ENCODE assay signal across 25 cellular contexts in the genomic region with DNA sequence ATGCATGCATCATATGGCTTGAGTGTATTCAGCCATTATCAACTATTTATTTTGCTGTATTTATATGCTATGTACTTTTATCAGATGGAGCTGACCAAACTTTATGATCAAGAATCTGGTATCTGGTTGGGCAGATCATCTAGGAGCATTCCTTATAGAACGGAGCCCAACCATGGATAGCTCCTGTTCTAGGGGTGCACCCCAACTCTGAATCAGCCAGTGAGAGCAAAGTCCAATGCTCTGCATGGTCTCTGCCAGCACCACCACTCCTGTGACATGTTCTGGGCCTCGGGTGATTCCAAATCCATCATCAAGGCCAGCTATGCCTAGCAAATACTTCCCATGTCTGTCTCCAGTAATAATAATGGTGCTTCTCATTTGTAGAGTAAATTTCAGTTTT.
DNase-seq lines count a peak whose midpoint lies in the region; ATAC-seq and TF ChIP-seq lines count a peak whose summit lies in the region.
"Had no signal": no experiment of that assay in that cellular context is flagged by ENCODE, and none has a peak within 500 bp of the region (broad histone marks: within the 10 kb centered on the region; RNA-seq: fewer than 3 reads in every experiment).

No MANE protein-coding gene starts in this region.

- peaks cover 33% of the 10 kb centered on the region for H3K9me3 Mint-ChIP-seq in HFFc6

- H3K9ac ChIP-seq in mammary epithelial cell (ENCODE audit: insufficient read depth, low read length) = no peak overlapping the region

- peak overlapping the region; percentile 43; the same call in 1 of the 2 replicates for H3K4me3 ChIP-seq in ACC112 (ENCODE audit: low read depth, low read length)
- H3K4me3 ChIP-seq in mammary epithelial cell (replicated peaks in 1 of 3; ENCODE audit: insufficient read depth in 1 of 3, low read depth in 2 of 3, low read length in 3 of 3) = no peak overlapping the region
- H3K4me3 ChIP-seq in osteoblast (ENCODE audit: insufficient read depth, low read length) = no peak overlapping the region
- no peak overlapping the region for H3K4me3 ChIP-seq in tibial nerve
- H3K4me3 ChIP-seq: GM12878, Peyer's patch, SK-N-MC had no signal

- peaks cover 14% of the 10 kb centered on the region; the same call in 1 of the 2 replicates for H3K4me1 Mint-ChIP-seq in HFFc6 (ENCODE audit: low read depth)
- H3K4me1 Mint-ChIP-seq: CD4-positive, CD25-positive, alpha-beta regulatory T cell had no signal

- POLR2A ChIA-PET in HEK293T (lab: Yijun Ruan, JAX) = no interaction called here

- H3K9me3 ChIP-seq in mammary epithelial cell (replicated peaks; ENCODE audit: insufficient read depth, low read length) = no peaks in the 10 kb centered on the region
- H3K9me3 ChIP-seq in osteoblast (ENCODE audit: low read depth, low read length) = no peaks in the 10 kb centered on the region
- H3K9me3 ChIP-seq in tibial nerve = no peaks in the 10 kb centered on the region
- H3K9me3 ChIP-seq: BE2C, Caco-2, Peyer's patch had no signal

- no peak overlapping the region for H3K27ac Mint-ChIP-seq in HFFc6
- H3K27ac Mint-ChIP-seq: CD4-positive, CD25-positive, alpha-beta regulatory T cell had no signal

- H3K27ac ChIP-seq in ACC112 (ENCODE audit: low read depth, low read length) = peak overlapping the region; percentile 82
- peak overlapping the region; percentile 53 for H3K27ac ChIP-seq in mammary epithelial cell (ENCODE audit: insufficient read depth, low read depth, low read length)
- peak overlapping the region; percentile 78 for H3K27ac ChIP-seq in osteoblast (ENCODE audit: low read depth, low read length)
- no peak overlapping the region for H3K27ac ChIP-seq in tibial nerve
- H3K27ac ChIP-seq: Peyer's patch, SK-N-MC had no signal

- no peak for TF ChIP-seq POLR2A in tibial nerve (IDR thresholded peaks at IDR 0.05)

- BruUV-seq in mammary epithelial cell (replicated peaks; lab: Mats Ljungman, UMichigan) = no TSS peak

- TF ChIP-seq EP300 in tibial nerve (IDR thresholded peaks at IDR 0.05) = no peak

- H3K27me3 Mint-ChIP-seq in HFFc6 (ENCODE audit: insufficient read depth) = 0 out of 2 replicates have a peak, but pooled peaks cover 2% of the 10 kb centered on the region
- H3K27me3 Mint-ChIP-seq: CD4-positive, CD25-positive, alpha-beta regulatory T cell had no signal

- intact Hi-C loops in mammary epithelial cell (cut with micrococcal nuclease) = loop anchor here (2.0 kb wide), 1 partner anchor 38 kb away; no protein-coding TSS in a partner anchor

- H3K27me3 ChIP-seq in ACC112 (ENCODE audit: insufficient read depth, low read length) = no peaks in the 10 kb centered on the region
- H3K27me3 ChIP-seq in mammary epithelial cell (ENCODE audit: insufficient read depth, low read length) = no peaks in the 10 kb centered on the region
- H3K27me3 ChIP-seq in osteoblast (ENCODE audit: insufficient read depth, low read length) = no peaks in the 10 kb centered on the region
- H3K27me3 ChIP-seq in tibial nerve = no peaks in the 10 kb centered on the region
- H3K27me3 ChIP-seq: BE2C, Peyer's patch had no signal

- H3K79me2 ChIP-seq in ACC112 (ENCODE audit: control insufficient read depth, insufficient read depth, low read length, unreplicated experiment) = no peaks in the 10 kb centered on the region
- H3K79me2 ChIP-seq in mammary epithelial cell (ENCODE audit: insufficient read depth, low read length) = no peaks in the 10 kb centered on the region
- no peaks in the 10 kb centered on the region for H3K79me2 ChIP-seq in osteoblast (ENCODE audit: insufficient read depth, low read length)

- in situ Hi-C loops in mammary epithelial cell (cut with MboI; ENCODE audit: low sequenced_read_pairs in 2 of 2) = no loop called here

- CTCF ChIA-PET in mammary epithelial cell (lab: Charles Lee; ENCODE audit: low non-redundant PET) = interaction anchor here (0.8 to 1.2 kb wide), 2 partner anchors 22 to 81 kb away, joined by 3 read pairs; no protein-coding TSS in a partner anchor
- CTCF ChIA-PET in HEK293T (lab: Yijun Ruan, JAX) = no interaction called here

- H3K4me3 Mint-ChIP-seq in HFFc6 = no peak overlapping the region
- H3K4me3 Mint-ChIP-seq: CD4-positive, CD25-positive, alpha-beta regulatory T cell had no signal

- WGBS in mammary epithelial cell (ENCODE audit: low coverage, missing lambda C conversion rate) = 100% methylated on average over 2 of the region's 2 CpGs
- 81 to 87% methylated on average over 2 of the region's 2 CpGs for WGBS in tibial nerve, 2 donors

- no peak for ATAC-seq in HG02642 (IDR thresholded peaks at IDR 0.05; ENCODE audit: poor library complexity, unreplicated experiment)
- ATAC-seq: GM12878 had no signal

- DNase-seq in HFFc6 (peak; percentile 24), mammary epithelial cell (no peak), osteoblast (ENCODE audit: insufficient read length, low spot score, missing footprints) (peak; percentile 11), D341Med (ENCODE audit: low spot score) (no peak), HEK293T (ENCODE audit: extremely low spot score) (no peak), tibial nerve (ENCODE audit: low spot score in 2 of 2) (no peak)
- DNase-seq: 8988T; BE2C; Caco-2; CD4-positive, CD25-positive, alpha-beta regulatory T cell; IMR-90; Karpas-422; MM.1S; NCI-H1092 treated with DMSO at 0.1 percent for 48 hours; NCI-H146; NCI-H2081; NCI-H510A; NCI-H748 treated with DMSO at 0.1 percent for 48 hours; NK-92 treated with Interleukin-12 subunit alpha and Interleukin-12 subunit beta, amount 100 ng/mL, for 24 hours; Peyer's patch; Right ventricle myocardium superior had no signal

- no peaks in the 10 kb centered on the region for H4K20me1 ChIP-seq in mammary epithelial cell (ENCODE audit: insufficient read depth, low read length)
- no peaks in the 10 kb centered on the region for H4K20me1 ChIP-seq in osteoblast (ENCODE audit: insufficient read depth, low read length)

- H3K36me3 Mint-ChIP-seq in HFFc6 (ENCODE audit: low read depth) = no peaks in the 10 kb centered on the region
- H3K36me3 Mint-ChIP-seq: CD4-positive, CD25-positive, alpha-beta regulatory T cell had no signal

- no peak overlapping the region for H2AFZ ChIP-seq in ACC112 (ENCODE audit: low read length, unreplicated experiment)
- H2AFZ ChIP-seq in mammary epithelial cell (ENCODE audit: low read depth, low read length) = no peak overlapping the region
- H2AFZ ChIP-seq in osteoblast (ENCODE audit: low read length) = no peak overlapping the region

- H3K36me3 ChIP-seq in ACC112 (ENCODE audit: insufficient read depth, low read length) (no peaks in the 10 kb centered on the region), mammary epithelial cell (ENCODE audit: insufficient read depth, low read length) (no peaks in the 10 kb centered on the region), osteoblast (ENCODE audit: insufficient read depth, low read length) (no peaks in the 10 kb centered on the region), tibial nerve (no peaks in the 10 kb centered on the region)
- H3K36me3 ChIP-seq: BE2C, Peyer's patch had no signal

- no peak for TF ChIP-seq CTCF in HFFc6 (IDR thresholded peaks at IDR 0.05)
- no peak for TF ChIP-seq CTCF in mammary epithelial cell (conservative IDR thresholded peaks at IDR 0.05 in 1 of 2, IDR thresholded peaks at IDR 0.05 in 1 of 2; ENCODE audit: extremely low read depth in 1 of 2, insufficient read depth in 1 of 2, low read depth in 1 of 2, low read length in 2 of 2)
- TF ChIP-seq CTCF in osteoblast (IDR thresholded peaks at IDR 0.05; ENCODE audit: extremely low read depth, low read depth, low read length) = no peak
- TF ChIP-seq CTCF in tibial nerve (IDR thresholded peaks at IDR 0.05) = no peak

- H3K4me2 ChIP-seq in mammary epithelial cell (ENCODE audit: insufficient read depth, low read depth, low read length) (peak overlapping the region; percentile 27), osteoblast (ENCODE audit: insufficient read depth, low read length) (peak overlapping the region; percentile 47)

- dilution Hi-C loops in mammary epithelial cell (cut with HindIII; ENCODE audit: low sequenced_read_pairs) = no loop called here

- peaks cover 30% of the 10 kb centered on the region for H3K4me1 ChIP-seq in ACC112 (ENCODE audit: control insufficient read depth, insufficient read depth, low read length, unreplicated experiment)
- peaks cover 30% of the 10 kb centered on the region for H3K4me1 ChIP-seq in mammary epithelial cell (ENCODE audit: insufficient read depth, low read length)
- peaks cover 29% of the 10 kb centered on the region for H3K4me1 ChIP-seq in osteoblast (ENCODE audit: insufficient read depth, low read length)
- peaks cover 0 to 11% (median 0%) of the 10 kb centered on the region in 4 donors for H3K4me1 ChIP-seq in tibial nerve
- H3K4me1 ChIP-seq: BE2C, Caco-2, Peyer's patch had no signal

TF ChIP-seq in HEK293T, 16 proteins besides CTCF, POLR2A, EP300 and RAD21:
- TF ChIP-seq HDGF (IDR thresholded peaks at IDR 0.05; ENCODE audit: borderline replicate concordance) (no peak), ZNF384 (IDR thresholded peaks at IDR 0.05) (no peak), BHLHE40 (IDR thresholded peaks at IDR 0.05; ENCODE audit: borderline replicate concordance) (no peak), ARNT (IDR thresholded peaks at IDR 0.05) (no peak), CTBP1 (IDR thresholded peaks at IDR 0.05; ENCODE audit: borderline replicate concordance) (no peak), LEF1 (IDR thresholded peaks at IDR 0.05; ENCODE audit: borderline replicate concordance) (no peak), ELF4 (IDR thresholded peaks at IDR 0.05) (no peak), SUZ12 (IDR thresholded peaks at IDR 0.05) (no peak), FOXM1 (IDR thresholded peaks at IDR 0.05; ENCODE audit: borderline replicate concordance) (no peak), SP1 (IDR thresholded peaks at IDR 0.05) (no peak), FOXA1 (IDR thresholded peaks at IDR 0.05) (no peak), NFRKB (IDR thresholded peaks at IDR 0.05) (no peak), L3MBTL2 (conservative IDR thresholded peaks at IDR 0.05) (no peak), FOXK2 (IDR thresholded peaks at IDR 0.05) (no peak), TARDBP (IDR thresholded peaks at IDR 0.05) (no peak)
- TF ChIP-seq, protein P1, sequence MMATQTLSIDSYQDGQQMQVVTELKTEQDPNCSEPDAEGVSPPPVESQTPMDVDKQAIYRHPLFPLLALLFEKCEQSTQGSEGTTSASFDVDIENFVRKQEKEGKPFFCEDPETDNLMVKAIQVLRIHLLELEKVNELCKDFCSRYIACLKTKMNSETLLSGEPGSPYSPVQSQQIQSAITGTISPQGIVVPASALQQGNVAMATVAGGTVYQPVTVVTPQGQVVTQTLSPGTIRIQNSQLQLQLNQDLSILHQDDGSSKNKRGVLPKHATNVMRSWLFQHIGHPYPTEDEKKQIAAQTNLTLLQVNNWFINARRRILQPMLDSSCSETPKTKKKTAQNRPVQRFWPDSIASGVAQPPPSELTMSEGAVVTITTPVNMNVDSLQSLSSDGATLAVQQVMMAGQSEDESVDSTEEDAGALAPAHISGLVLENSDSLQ (IDR thresholded peaks at IDR 0.05) = no peak
TF ChIP-seq in HEK293T: peak in this region for 0.

Comparison
In these comparisons a context has a peak if more than half of its experiments do, and no peak if none do; other contexts are left out.
1. H3K27ac ChIP-seq: peak in ACC112 (single experiment), mammary epithelial cell (single experiment) and osteoblast (single experiment); none in tibial nerve (0 of 4).
2. DNase-seq: peak in HFFc6 (single experiment) and osteoblast (single experiment); none in mammary epithelial cell (single experiment), D341Med (single experiment), HEK293T (single experiment) and tibial nerve (0 of 2).